In the genomic region with DNA sequence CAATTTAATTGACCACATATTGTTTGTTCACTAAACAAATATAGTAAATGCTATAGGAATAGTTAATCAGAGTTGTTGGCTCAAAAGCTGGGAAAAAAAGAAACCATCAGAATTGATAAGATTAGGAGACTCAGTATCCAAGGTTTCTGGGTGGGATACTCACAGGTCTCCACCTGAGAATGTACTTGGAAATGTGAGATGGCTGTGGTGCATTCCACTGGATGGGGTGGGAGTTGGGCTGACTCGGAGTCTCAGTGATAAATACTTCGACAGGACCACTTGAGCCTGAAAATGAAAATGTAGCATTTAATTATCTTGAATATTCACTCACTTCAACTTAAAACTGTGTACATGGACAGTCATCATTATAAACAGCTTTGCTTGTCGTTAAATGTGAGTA, we compare ENCODE assay signal across 18 cellular contexts. TPM values are rescaled to one million over a fixed set of nuclear protein-coding genes. Genes with fewer than 3 reads are reported as not detected.
DNase-seq lines count a peak whose midpoint lies in the region; ATAC-seq, FAIRE-seq and TF ChIP-seq lines count a peak whose summit lies in the region.
"Had no signal": no experiment of that assay in that cellular context is flagged by ENCODE, and none has a peak within 500 bp of the region (broad histone marks: within the 10 kb centered on the region; RNA-seq: fewer than 3 reads in every experiment).

No MANE protein-coding gene starts in this region.

- H3K9ac ChIP-seq in SK-N-SH (peak overlapping the region; percentile 19; the same call in 1 of the 2 replicates), H1 (replicated peaks in 1 of 4; ENCODE audit: extremely low read depth in 1 of 4, low read depth in 3 of 4, low read length in 3 of 4) (no peak overlapping the region)
- H3K9ac ChIP-seq: KMS-11 had no signal

- H3K27me3 ChIP-seq in SK-N-SH (ENCODE audit: insufficient read depth), result no peaks in the 10 kb centered on the region
- H3K27me3 ChIP-seq in H1 (replicated peaks in 1 of 4; ENCODE audit: control insufficient read depth in 3 of 4, extremely low read depth in 1 of 4, insufficient read depth in 3 of 4, low read length in 3 of 4), result no peaks in the 10 kb centered on the region
- H3K27me3 ChIP-seq in right lobe of liver, result no peaks in the 10 kb centered on the region
- no peaks in the 10 kb centered on the region for H3K27me3 ChIP-seq in tibial artery

- H4K91ac ChIP-seq in H1 (replicated peaks; ENCODE audit: insufficient read length, low read length), result no peak overlapping the region

- H3K4ac ChIP-seq in H1 (replicated peaks; ENCODE audit: insufficient read length, low read depth, low read length), result no peak overlapping the region

- H3K36me3 ChIP-seq in SK-N-SH (replicated peaks in 1 of 2; ENCODE audit: control insufficient read depth in 1 of 2, insufficient read depth in 2 of 2, low read length in 1 of 2) (peaks cover 46 to 91% of the 10 kb centered on the region in 2 experiments), H1 (ENCODE audit: control insufficient read depth in 2 of 4, insufficient read depth in 4 of 4, low read length in 3 of 4) (peaks cover 0 to 3% (median 1%) of the 10 kb centered on the region in 4 experiments; a peak in 3 of 8 replicates), right lobe of liver (peaks cover 0 to 53% (median 23%) of the 10 kb centered on the region in 4 donors), tibial artery (peaks cover 39 to 75% (median 68%) of the 10 kb centered on the region in 3 donors)

- peaks cover 97% of the 10 kb centered on the region for H3F3A ChIP-seq in SK-N-SH (replicated peaks; ENCODE audit: insufficient read depth)

- H2BK5ac ChIP-seq in H1 (ENCODE audit: low read depth, low read length), result no peak overlapping the region

- no peak overlapping the region for H2BK12ac ChIP-seq in H1 (ENCODE audit: low read depth, low read length)

- H2BK20ac ChIP-seq in H1 (ENCODE audit: low read length), result no peak overlapping the region

- TF ChIP-seq POLR2A in H1 (IDR thresholded peaks at IDR 0.05; ENCODE audit: control extremely low read depth in 1 of 2, low read depth in 2 of 2, low read length in 2 of 2) (no peak), right lobe of liver (IDR thresholded peaks at IDR 0.05) (no peak)

- CTCF ChIA-PET in SK-N-SH (lab: Yijun Ruan, JAX), result no interaction called here
- CTCF ChIA-PET in H1 (lab: Charles Lee; ENCODE audit: partially characterized antibody), result no interaction called here

- H2AFZ ChIP-seq in SK-N-SH (ENCODE audit: low read depth) (no peak overlapping the region), H1 (ENCODE audit: low read length) (no peak overlapping the region)

- H2BK15ac ChIP-seq in H1 (ENCODE audit: low read length), result no peak overlapping the region

- H3K79me2 ChIP-seq in SK-N-SH (ENCODE audit: insufficient read depth) (peaks cover 76% of the 10 kb centered on the region), H1 (ENCODE audit: control insufficient read depth in 1 of 2, insufficient read depth in 2 of 2, low read length in 2 of 2) (no peaks in the 10 kb centered on the region)

- H3K4me3 ChIP-seq in SK-N-SH (ENCODE audit: low read depth in 2 of 2, low read length in 1 of 2), result no peak overlapping the region
- H3K4me3 ChIP-seq in H1 (ENCODE audit: extremely low read depth in 1 of 4, insufficient read depth in 2 of 4, low read depth in 3 of 4, low read length in 4 of 4), result no peak overlapping the region
- H3K4me3 ChIP-seq in right lobe of liver, result peak overlapping the region in 1 of 3 donors; percentile 9
- H3K4me3 ChIP-seq in tibial artery, result no peak overlapping the region

- H3K23me2 ChIP-seq in H1 (ENCODE audit: low read depth, low read length), result no peaks in the 10 kb centered on the region

- H3K4me2 ChIP-seq in SK-N-SH (no peak overlapping the region), H1 (ENCODE audit: insufficient read depth in 1 of 2, low read depth in 2 of 2, low read length in 2 of 2) (no peak overlapping the region)
- H3K4me2 ChIP-seq: KMS-11 had no signal

- H3K9me2 ChIP-seq in SK-N-SH, result no peaks in the 10 kb centered on the region

- H3K4me1 ChIP-seq in SK-N-SH (ENCODE audit: control insufficient read depth in 1 of 2, insufficient read depth in 2 of 2, low read depth in 1 of 2, low read length in 1 of 2), result peaks cover 0 to 56% of the 10 kb centered on the region in 2 experiments; a peak in 3 of 4 replicates
- no peaks in the 10 kb centered on the region for H3K4me1 ChIP-seq in H1 (replicated peaks in 1 of 4; ENCODE audit: control insufficient read depth in 3 of 4, insufficient read depth in 4 of 4, low read length in 3 of 4)
- peaks cover 0 to 49% (median 16%) of the 10 kb centered on the region in 4 donors for H3K4me1 ChIP-seq in right lobe of liver
- H3K4me1 ChIP-seq in tibial artery, result peaks cover 0 to 82% (median 2%) of the 10 kb centered on the region in 4 donors

- H3K14ac ChIP-seq in H1 (ENCODE audit: insufficient read length), result no peak overlapping the region

- H3K56ac ChIP-seq in H1 (replicated peaks; ENCODE audit: insufficient read length, low read depth, low read length), result no peak overlapping the region

- H4K8ac ChIP-seq in H1 (ENCODE audit: extremely low read depth, insufficient read depth, low read length), result no peak overlapping the region

- no peak overlapping the region for H3K18ac ChIP-seq in H1 (ENCODE audit: extremely low read depth, low read length)

- POLR2A ChIA-PET in SK-N-SH (lab: Yijun Ruan, JAX), result no interaction called here
- POLR2A ChIA-PET in H1 (lab: Charles Lee; ENCODE audit: partially characterized antibody), result interaction anchor here (1.5 kb wide), 1 partner anchor 22 kb away, joined by 4 read pairs; no protein-coding TSS in a partner anchor

- no peak for TF ChIP-seq EP300 in SK-N-SH (IDR thresholded peaks at IDR 0.05; ENCODE audit: borderline replicate concordance in 1 of 2, low read depth in 1 of 2, low read length in 1 of 2)
- no peak for TF ChIP-seq EP300 in H1 (IDR thresholded peaks at IDR 0.05; ENCODE audit: borderline replicate concordance in 1 of 2, low read depth in 2 of 2, low read length in 2 of 2)

- no peak for TF ChIP-seq RAD21 in SK-N-SH (IDR thresholded peaks at IDR 0.05; ENCODE audit: low read length)
- no peak for TF ChIP-seq RAD21 in H1 (IDR thresholded peaks at IDR 0.05 in 1 of 2, conservative IDR thresholded peaks at IDR 0.05 in 1 of 2; ENCODE audit: low read depth in 2 of 2, low read length in 2 of 2)

- DNase-seq in SK-N-SH, result no peak
- no peak for DNase-seq in H1 (ENCODE audit: low read depth in 1 of 2, low spot score in 2 of 2)
- no peak for DNase-seq in right lobe of liver
- DNase-seq in tibial artery, result no peak
- no peak for DNase-seq in GM19239 (ENCODE audit: insufficient read length, low spot score)
- DNase-seq: DMS53; MM.1S; NCI-H1105 treated with DMSO at 0.1 percent for 48 hours; NCI-H187; NCI-H69; NK-92 treated with Interleukin-12 subunit alpha and Interleukin-12 subunit beta, amount 100 ng/mL, for 24 hours; OCI-M1; RPMI8226 had no signal

- no peak overlapping the region for H2AK5ac ChIP-seq in H1 (ENCODE audit: low read depth, low read length)

- H4K20me1 ChIP-seq in SK-N-SH (ENCODE audit: insufficient read depth) (peaks cover 81% of the 10 kb centered on the region), H1 (replicated peaks in 1 of 2; ENCODE audit: control insufficient read depth in 1 of 2, insufficient read depth in 2 of 2, low read length in 2 of 2) (no peaks in the 10 kb centered on the region)

- H2BK120ac ChIP-seq in H1 (replicated peaks; ENCODE audit: low read depth, low read length), result no peak overlapping the region

- H3K9me3 ChIP-seq in SK-N-SH, result no peaks in the 10 kb centered on the region
- H3K9me3 ChIP-seq in H1 (ENCODE audit: insufficient read depth in 2 of 2, low read depth in 1 of 2, low read length in 1 of 2), result no peaks in the 10 kb centered on the region
- H3K9me3 ChIP-seq in right lobe of liver, result no peaks in the 10 kb centered on the region
- no peaks in the 10 kb centered on the region for H3K9me3 ChIP-seq in tibial artery

- no peak overlapping the region for H4K5ac ChIP-seq in H1 (ENCODE audit: insufficient read length, low read depth, low read length)

- H3K23ac ChIP-seq in H1 (ENCODE audit: insufficient read length), result no peak overlapping the region

- WGBS in SK-N-SH (ENCODE audit: low lambda C conversion rate), result 90% methylated on average over 3 of the region's 3 CpGs
- 75% methylated on average over 3 of the region's 3 CpGs; no CpG with 5 or more reads in 1 of the 2 experiments for WGBS in H1 (ENCODE audit: extremely low coverage in 1 of 2, insufficient coverage in 1 of 2, insufficient read length in 1 of 2, insufficient replicate concordance in 2 of 2, low coverage in 1 of 2, low lambda C conversion rate in 2 of 2, missing lambda C conversion rate in 1 of 2), 2 experiments
- WGBS in right lobe of liver (ENCODE audit: insufficient coverage, low coverage, low lambda C conversion rate, missing lambda C conversion rate), result 64% methylated on average over 3 of the region's 3 CpGs

- intact Hi-C loops in right lobe of liver (cut with DNase I), result no loop called here
- intact Hi-C loops in tibial artery (cut with DNase I; ENCODE audit: low total_unique reads), result no loop called here

- FAIRE-seq in H1 (lab: Jason Lieb, UNC), result no peak
- no peak for FAIRE-seq in GM19239 (lab: Jason Lieb, UNC)

- ATAC-seq in SK-N-SH treated with all-trans-retinoic acid at 6 μM for 48 hours, result no peak
- ATAC-seq in right lobe of liver, result no peak
- no peak for ATAC-seq in GM18867 (IDR thresholded peaks at IDR 0.05; ENCODE audit: unreplicated experiment)
- ATAC-seq in HG03457 (IDR thresholded peaks at IDR 0.05; ENCODE audit: unreplicated experiment), result no peak

- H3K27ac ChIP-seq in SK-N-SH (ENCODE audit: low read depth in 2 of 2, low read length in 1 of 2) (peak overlapping the region in 1 of 2 experiments; percentile 63; a peak in 2 of 4 replicates), H1 (ENCODE audit: low read depth, low read length) (no peak overlapping the region), right lobe of liver (peak overlapping the region; percentile 1 to 89 (median 71)), tibial artery (peak overlapping the region; percentile 38 to 64)
- H3K27ac ChIP-seq: 22Rv1, KMS-11 had no signal

- no peak for TF ChIP-seq CTCF in SK-N-SH (IDR thresholded peaks at IDR 0.05)
- TF ChIP-seq CTCF in H1 (IDR thresholded peaks at IDR 0.05; ENCODE audit: control extremely low read depth in 1 of 3, insufficient read depth in 1 of 3, low read depth in 1 of 3, low read length in 3 of 3), result no peak
- no peak for TF ChIP-seq CTCF in right lobe of liver (IDR thresholded peaks at IDR 0.05)
- TF ChIP-seq CTCF in tibial artery (IDR thresholded peaks at IDR 0.05), result no peak

- H3K79me1 ChIP-seq in H1 (ENCODE audit: low read depth, low read length), result no peaks in the 10 kb centered on the region

RNA-seq across cellular contexts. Expression of gene FN1, which starts 21.2 kb away (rescaled TPM):
- polyA plus RNA-seq in SK-N-SH (2012; rRNA removed) (1,637 and 1,671 TPM in 2 replicates), H1 (2011; rRNA removed) (42.4 and 42.9 TPM in 2 replicates)
- 978 and 1,254 TPM in 2 replicates for polyA plus RNA-seq in SK-N-SH (2012; cell fraction: cytosol; rRNA removed)
- polyA plus RNA-seq in SK-N-SH (2012; cell fraction: nucleus; rRNA removed), result 2,323 and 4,066 TPM in 2 replicates
- total RNA-seq in H1 (2021; fragmentation: NEBNext Ultra II Directional; extraction: Animal tissue kit (Norgen Biotek cat#: 25700)), result 109 and 116 TPM in 2 replicates
- polyA plus RNA-seq in H1 (2011; cell fraction: cytosol; rRNA removed), result 43.8 TPM
- 156 TPM for polyA plus RNA-seq in H1 (2011; cell fraction: nucleus; rRNA removed)
- 62.9 to 96.1 TPM (median 74.4 TPM) in 4 replicates for polyA plus RNA-seq in H1 (2012, experiment 1 of 2)
- 11.6 TPM for polyA plus RNA-seq in H1 (2012, experiment 2 of 2)
- 149 TPM for polyA plus RNA-seq in H1 (2013, experiment 1 of 2)
- 106 TPM for polyA plus RNA-seq in H1 (2013, experiment 2 of 2)
- polyA minus RNA-seq in H1 (2011; rRNA and poly(A)+ RNA removed), result 75.3 and 112 TPM in 2 replicates
- 58.6 TPM for polyA minus RNA-seq in H1 (2011; cell fraction: cytosol; rRNA and poly(A)+ RNA removed)
- 61.7 TPM for polyA minus RNA-seq in H1 (2011; cell fraction: nucleus; rRNA and poly(A)+ RNA removed)
- 1,000 to 10,000 TPM in 5 of 6 experiments, 100 to 1,000 TPM in 1; 938 to 2,279 (median 1,324) TPM for total RNA-seq in right lobe of liver

Comparison
In these comparisons a context has a peak if more than half of its experiments do, and no peak if none do; other contexts are left out.
1. Of the 17 proteins assayed by ChIP-seq in both H1 and SK-N-SH: peak only in H1: TEAD4; only in SK-N-SH: none; in both: none; in neither: 16.